Comparison of ENCODE assay signal across 9 cellular contexts in genomic region chr21:21232320-21232719, GRCh38.
DNase-seq lines count a peak whose midpoint lies in the region; ATAC-seq and TF ChIP-seq lines count a peak whose summit lies in the region.
"Had no signal": no experiment of that assay in that cellular context is flagged by ENCODE, and none has a peak within 500 bp of the region (broad histone marks: within the 10 kb centered on the region; RNA-seq: fewer than 3 reads in every experiment).

No MANE protein-coding gene starts in this region.

- no peak overlapping the region for H2BK120ac ChIP-seq in mesenchymal stem cell (ENCODE audit: low read depth, low read length)

- no peaks in the 10 kb centered on the region for H3K79me1 ChIP-seq in mesenchymal stem cell (replicated peaks; ENCODE audit: low read length, poor library complexity, severe bottlenecking)

- no peak overlapping the region for H3K4me3 Mint-ChIP-seq in activated T-helper 2 cell treated with anti-CD3 and anti-CD28 coated beads, Interferon-gamma antibody, Interleukin-2, Interleukin-4, amounts not matched to agents 10 μg/mL and 5 μg/mL and 100 μg/mL, durations not matched to agents 14 hours and 24 hours and 36 hours (ENCODE audit: low read depth)
- no peak overlapping the region for H3K4me3 Mint-ChIP-seq in stimulated activated naive CD8-positive, alpha-beta T cell treated with anti-CD3 and anti-CD28 coated beads, Interleukin-15, amount 100 ng/mL, for 72 hours

- intact Hi-C loops in activated T-helper 2 cell treated with anti-CD3 and anti-CD28 coated beads, Interferon-gamma antibody, Interleukin-2, Interleukin-4, amounts not matched to agents 10 μg/mL and 5 μg/mL and 100 μg/mL, durations not matched to agents 14 hours and 24 hours and 36 hours (cut with micrococcal nuclease) = no loop called here

- WGBS in mesenchymal stem cell = no CpG with 5 or more reads among the region's 1 CpG

- no peaks in the 10 kb centered on the region for H3K9me3 ChIP-seq in mesenchymal stem cell (ENCODE audit: control insufficient read depth, low read length)

- no peaks in the 10 kb centered on the region for H3K27me3 Mint-ChIP-seq in activated T-helper 2 cell treated with anti-CD3 and anti-CD28 coated beads, Interferon-gamma antibody, Interleukin-2, Interleukin-4, amounts not matched to agents 10 μg/mL and 5 μg/mL and 100 μg/mL, durations not matched to agents 14 hours and 24 hours and 36 hours (ENCODE audit: low read depth)
- H3K27me3 Mint-ChIP-seq in stimulated activated naive CD8-positive, alpha-beta T cell treated with anti-CD3 and anti-CD28 coated beads, Interleukin-15, amount 100 ng/mL, for 72 hours = no peaks in the 10 kb centered on the region

- H2AK5ac ChIP-seq in mesenchymal stem cell (ENCODE audit: low read length, severe bottlenecking) = no peak overlapping the region

- H4K91ac ChIP-seq in mesenchymal stem cell (ENCODE audit: low read length) = no peak overlapping the region

- no peak overlapping the region for H3K4ac ChIP-seq in mesenchymal stem cell (ENCODE audit: low read depth in 1 of 2, low read length in 2 of 2)

- no peak for ATAC-seq in HG02759 (IDR thresholded peaks at IDR 0.05; ENCODE audit: unreplicated experiment)
- ATAC-seq in stimulated activated naive CD8-positive, alpha-beta T cell treated with anti-CD3 and anti-CD28 coated beads, Interleukin-15, amount 100 ng/mL, for 72 hours = no peak
- ATAC-seq: stimulated activated naive CD8-positive, alpha-beta T cell treated with anti-CD3 and anti-CD28 coated beads, Interleukin-15, Interleukin-2, amounts not matched to agents 100 U/mL and 50 U/mL, for 24 hours had no signal

- H3K36me3 Mint-ChIP-seq in activated T-helper 2 cell treated with anti-CD3 and anti-CD28 coated beads, Interferon-gamma antibody, Interleukin-2, Interleukin-4, amounts not matched to agents 10 μg/mL and 5 μg/mL and 100 μg/mL, durations not matched to agents 14 hours and 24 hours and 36 hours (ENCODE audit: low read depth) = no peaks in the 10 kb centered on the region

- H3K27ac Mint-ChIP-seq in activated T-helper 2 cell treated with anti-CD3 and anti-CD28 coated beads, Interferon-gamma antibody, Interleukin-2, Interleukin-4, amounts not matched to agents 10 μg/mL and 5 μg/mL and 100 μg/mL, durations not matched to agents 14 hours and 24 hours and 36 hours = no peak overlapping the region
- H3K27ac Mint-ChIP-seq in stimulated activated naive CD8-positive, alpha-beta T cell treated with anti-CD3 and anti-CD28 coated beads, Interleukin-15, amount 100 ng/mL, for 72 hours = no peak overlapping the region

- peak overlapping the region; percentile 3 for H3K9ac ChIP-seq in mesenchymal stem cell (ENCODE audit: low read length)

- TF ChIP-seq CTCF in astrocyte of the cerebellum (IDR thresholded peaks at IDR 0.05; ENCODE audit: low read depth, low read length, missing control alignments) = peak; percentile 56

- no peaks in the 10 kb centered on the region for H3K27me3 ChIP-seq in mesenchymal stem cell (ENCODE audit: control insufficient read depth in 1 of 2, insufficient read depth in 1 of 2, low read length in 2 of 2)

- H3K18ac ChIP-seq in mesenchymal stem cell (ENCODE audit: low read depth in 1 of 2, low read length in 2 of 2) = no peak overlapping the region

- no peak overlapping the region for H3K23ac ChIP-seq in mesenchymal stem cell (ENCODE audit: low read length in 2 of 2)

- H2BK5ac ChIP-seq in mesenchymal stem cell (ENCODE audit: low read depth, low read length, poor library complexity, severe bottlenecking) = no peak overlapping the region

- H3K4me3 ChIP-seq in astrocyte of the cerebellum (ENCODE audit: low read depth, low read length) (no peak overlapping the region), mesenchymal stem cell (ENCODE audit: insufficient read depth in 1 of 2, low read depth in 1 of 2, low read length in 2 of 2) (no peak overlapping the region)

- no peak overlapping the region for H2AFZ ChIP-seq in mesenchymal stem cell (ENCODE audit: low read depth, low read length)

- no peak overlapping the region for H3K4me2 ChIP-seq in mesenchymal stem cell (ENCODE audit: low read length, poor library complexity, severe bottlenecking)

- H4K8ac ChIP-seq in mesenchymal stem cell (ENCODE audit: low read length) = no peak overlapping the region

- H3K27ac ChIP-seq in mesenchymal stem cell (ENCODE audit: low read length, poor library complexity, severe bottlenecking) = no peak overlapping the region

- H2BK15ac ChIP-seq in mesenchymal stem cell (ENCODE audit: low read depth, poor library complexity, severe bottlenecking) = no peak overlapping the region

- in situ Hi-C loops in astrocyte of the cerebellum (cut with HindIII; ENCODE audit: low sequenced_read_pairs) = no loop called here

- H3K14ac ChIP-seq in mesenchymal stem cell (ENCODE audit: low read length in 2 of 2) = no peak overlapping the region

- no peak overlapping the region for H2BK12ac ChIP-seq in mesenchymal stem cell (ENCODE audit: low read length in 2 of 2)

- H3K9me3 Mint-ChIP-seq in activated T-helper 2 cell treated with anti-CD3 and anti-CD28 coated beads, Interferon-gamma antibody, Interleukin-2, Interleukin-4, amounts not matched to agents 10 μg/mL and 5 μg/mL and 100 μg/mL, durations not matched to agents 14 hours and 24 hours and 36 hours = peaks cover 3% of the 10 kb centered on the region
- H3K9me3 Mint-ChIP-seq in stimulated activated naive CD8-positive, alpha-beta T cell treated with anti-CD3 and anti-CD28 coated beads, Interleukin-15, amount 100 ng/mL, for 72 hours = no peaks in the 10 kb centered on the region

- no peaks in the 10 kb centered on the region for H3K4me1 Mint-ChIP-seq in activated T-helper 2 cell treated with anti-CD3 and anti-CD28 coated beads, Interferon-gamma antibody, Interleukin-2, Interleukin-4, amounts not matched to agents 10 μg/mL and 5 μg/mL and 100 μg/mL, durations not matched to agents 14 hours and 24 hours and 36 hours (ENCODE audit: low read depth)
- no peaks in the 10 kb centered on the region for H3K4me1 Mint-ChIP-seq in stimulated activated naive CD8-positive, alpha-beta T cell treated with anti-CD3 and anti-CD28 coated beads, Interleukin-15, amount 100 ng/mL, for 72 hours

- no peaks in the 10 kb centered on the region for H3K36me3 ChIP-seq in mesenchymal stem cell (ENCODE audit: control insufficient read depth in 1 of 2, insufficient read depth in 2 of 2, low read depth in 1 of 2, low read length in 2 of 2)

- no peaks in the 10 kb centered on the region for H3K4me1 ChIP-seq in mesenchymal stem cell (ENCODE audit: control insufficient read depth, insufficient read depth, low read depth, low read length)

- peak; percentile 38 for DNase-seq in EH (ENCODE audit: low read depth)
- DNase-seq in NCI-H1092 treated with DMSO at 0.1 percent for 48 hours (lab: John Stamatoyannopoulos, UW) = peak; percentile 39
- DNase-seq in astrocyte of the cerebellum (ENCODE audit: low read depth) = peak; percentile 53
- peak; percentile 45 for DNase-seq in mesenchymal stem cell
- DNase-seq in activated T-helper 2 cell treated with anti-CD3 and anti-CD28 coated beads, Interferon-gamma antibody, Interleukin-2, Interleukin-4, amounts not matched to agents 10 μg/mL and 5 μg/mL and 100 μg/mL, durations not matched to agents 14 hours and 24 hours and 36 hours (ENCODE audit: low spot score) = no peak
- no peak for DNase-seq in activated effector memory CD4-positive, alpha-beta T cell treated with Interleukin-2 at 50 U/mL for 16 hours
- no peak for DNase-seq in stimulated activated naive CD8-positive, alpha-beta T cell treated with anti-CD3 and anti-CD28 coated beads, Interleukin-15, amount 100 ng/mL, for 72 hours
- DNase-seq: stimulated activated naive CD8-positive, alpha-beta T cell treated with anti-CD3 and anti-CD28 coated beads, Interleukin-15, Interleukin-2, amounts not matched to agents 100 U/mL and 50 U/mL, for 24 hours had no signal

Comparison
In these comparisons a context has a peak if more than half of its experiments do, and no peak if none do; other contexts are left out.
1. DNase-seq: peak in EH (single experiment), NCI-H1092 treated with DMSO at 0.1 percent for 48 hours (single experiment), astrocyte of the cerebellum (single experiment) and mesenchymal stem cell (single experiment); none in activated T-helper 2 cell treated with anti-CD3 and anti-CD28 coated beads, Interferon-gamma antibody, Interleukin-2, Interleukin-4, amounts not matched to agents 10 μg/mL and 5 μg/mL and 100 μg/mL, durations not matched to agents 14 hours and 24 hours and 36 hours (single experiment), activated effector memory CD4-positive, alpha-beta T cell treated with Interleukin-2 at 50 U/mL for 16 hours (single experiment) and stimulated activated naive CD8-positive, alpha-beta T cell treated with anti-CD3 and anti-CD28 coated beads, Interleukin-15, amount 100 ng/mL, for 72 hours (0 of 2).